In genomic region chr11:27467181-27467913, GRCh38 we compare ENCODE assay signal across 21 cellular contexts. TPM values are rescaled to one million over a fixed set of nuclear protein-coding genes. Genes with fewer than 3 reads are reported as not detected.
A peak's percentile ranks its signal among the peaks of the same experiment; 100 is the strongest.
DNase-seq lines count a peak whose midpoint lies in the region; ATAC-seq and TF ChIP-seq lines count a peak whose summit lies in the region.
"Had no signal": no experiment of that assay in that cellular context is flagged by ENCODE, and none has a peak within 500 bp of the region (broad histone marks: within the 10 kb centered on the region; RNA-seq: fewer than 3 reads in every experiment).

No MANE protein-coding gene starts in this region.

- no peaks in the 10 kb centered on the region for H3K36me3 ChIP-seq in PC-3 (ENCODE audit: low read depth, low read length)
- peaks cover 4% of the 10 kb centered on the region for H3K36me3 ChIP-seq in endodermal cell (ENCODE audit: control insufficient read depth, insufficient read depth, low read length)
- H3K36me3 ChIP-seq in mesenchymal stem cell (ENCODE audit: control insufficient read depth in 1 of 2, insufficient read depth in 2 of 2, low read depth in 1 of 2, low read length in 2 of 2), result no peaks in the 10 kb centered on the region
- H3K36me3 ChIP-seq in stomach, result no peaks in the 10 kb centered on the region
- H3K36me3 ChIP-seq: ascending aorta, left lung, right atrium auricular region had no signal

- H4K20me1 ChIP-seq in PC-3 (ENCODE audit: low read length), result no peaks in the 10 kb centered on the region

- H3K9me3 ChIP-seq in PC-3 (ENCODE audit: low read length), result no peaks in the 10 kb centered on the region
- no peaks in the 10 kb centered on the region for H3K9me3 ChIP-seq in endodermal cell (ENCODE audit: control insufficient read depth, low read length)
- no peaks in the 10 kb centered on the region for H3K9me3 ChIP-seq in mesenchymal stem cell (ENCODE audit: control insufficient read depth, low read length)
- H3K9me3 ChIP-seq in stomach, result no peaks in the 10 kb centered on the region
- H3K9me3 ChIP-seq: ascending aorta, left lung, right atrium auricular region had no signal

- no peaks in the 10 kb centered on the region for H3F3A ChIP-seq in PC-3 (ENCODE audit: low read length, unreplicated experiment)

- ATAC-seq in PC-3 (no peak), GM21786 (IDR thresholded peaks at IDR 0.05; ENCODE audit: unreplicated experiment) (no peak)
- ATAC-seq: K562 had no signal

- H3K79me2 ChIP-seq in PC-3 (ENCODE audit: low read length), result peaks cover 92% of the 10 kb centered on the region

- no peak for TF ChIP-seq CTCF in PC-3 (conservative IDR thresholded peaks at IDR 0.05; ENCODE audit: low read depth, low read length)
- no peak for TF ChIP-seq CTCF in endodermal cell (conservative IDR thresholded peaks at IDR 0.05)
- TF ChIP-seq CTCF in stomach (IDR thresholded peaks at IDR 0.05), result no peak

- no peaks in the 10 kb centered on the region for H3K9me3 Mint-ChIP-seq in endodermal cell
- no peaks in the 10 kb centered on the region for H3K9me3 Mint-ChIP-seq in activated CD4-positive, alpha-beta T cell treated with anti-CD3 and anti-CD28 coated beads, Interleukin-2, amount 10 ng/mL, durations not matched to agents 24 days and 14 days
- H3K9me3 Mint-ChIP-seq: dendritic cell treated with granulocyte-macrophage colony-stimulating factor and Interleukin-4, amounts not matched to agents 40 ng/mL and 50 ng/mL, for 4 days; naive B cell had no signal

- no peaks in the 10 kb centered on the region for H3K27me3 Mint-ChIP-seq in endodermal cell (ENCODE audit: insufficient read depth)
- H3K27me3 Mint-ChIP-seq in activated CD4-positive, alpha-beta T cell treated with anti-CD3 and anti-CD28 coated beads, Interleukin-2, amount 10 ng/mL, durations not matched to agents 24 days and 14 days, result peaks cover 39% of the 10 kb centered on the region

- no peak overlapping the region for H3K4me3 Mint-ChIP-seq in endodermal cell
- H3K4me3 Mint-ChIP-seq in activated CD4-positive, alpha-beta T cell treated with anti-CD3 and anti-CD28 coated beads, Interleukin-2, amount 10 ng/mL, durations not matched to agents 24 days and 14 days, result no peak overlapping the region
- H3K4me3 Mint-ChIP-seq: dendritic cell treated with granulocyte-macrophage colony-stimulating factor and Interleukin-4, amounts not matched to agents 40 ng/mL and 50 ng/mL, for 4 days had no signal

- no peak overlapping the region for H2BK5ac ChIP-seq in mesenchymal stem cell (ENCODE audit: low read depth, low read length, poor library complexity, severe bottlenecking)

- POLR2A ChIA-PET in PC-3 (lab: Charles Lee; ENCODE audit: unreplicated experiment), result no interaction called here

- H3K9ac ChIP-seq in PC-3 (ENCODE audit: low read length) (no peak overlapping the region), endodermal cell (ENCODE audit: extremely low read depth, low read length, poor library complexity, severe bottlenecking) (no peak overlapping the region), mesenchymal stem cell (ENCODE audit: low read length) (peak overlapping the region; percentile 28)

- peak overlapping the region; percentile 81 for H3K27ac ChIP-seq in PC-3 (ENCODE audit: low read length)
- H3K27ac ChIP-seq in endodermal cell (ENCODE audit: low read depth, low read length), result no peak overlapping the region
- H3K27ac ChIP-seq in mesenchymal stem cell (ENCODE audit: low read length, poor library complexity, severe bottlenecking), result peak overlapping the region; percentile 48
- H3K27ac ChIP-seq in stomach, result peak overlapping the region; percentile 14 to 87 (median 24)
- H3K27ac ChIP-seq: ascending aorta, left lung had no signal

- no peaks in the 10 kb centered on the region for H3K79me1 ChIP-seq in mesenchymal stem cell (replicated peaks; ENCODE audit: low read length, poor library complexity, severe bottlenecking)

- no peak overlapping the region for H2BK12ac ChIP-seq in mesenchymal stem cell (ENCODE audit: low read length in 2 of 2)

- no peak for TF ChIP-seq EP300 in stomach (IDR thresholded peaks at IDR 0.05)

- peaks cover 56% of the 10 kb centered on the region for H3K4me1 Mint-ChIP-seq in endodermal cell
- no peaks in the 10 kb centered on the region for H3K4me1 Mint-ChIP-seq in activated CD4-positive, alpha-beta T cell treated with anti-CD3 and anti-CD28 coated beads, Interleukin-2, amount 10 ng/mL, durations not matched to agents 24 days and 14 days

- H2BK120ac ChIP-seq in mesenchymal stem cell (ENCODE audit: low read depth, low read length), result no peak overlapping the region

- H4K8ac ChIP-seq in mesenchymal stem cell (ENCODE audit: low read length), result no peak overlapping the region

- CTCF ChIA-PET in PC-3 (lab: Charles Lee), result interaction anchor here (1.2 kb wide), 1 partner anchor 18 kb away, joined by 4 read pairs; no protein-coding TSS in a partner anchor

- TF ChIP-seq POLR2A in stomach (IDR thresholded peaks at IDR 0.05), result no peak

- H3K4me1 ChIP-seq in PC-3 (ENCODE audit: insufficient read depth, low read length), result peaks cover 72% of the 10 kb centered on the region
- H3K4me1 ChIP-seq in endodermal cell (ENCODE audit: control insufficient read depth, insufficient read depth, low read length), result peaks cover 11% of the 10 kb centered on the region
- H3K4me1 ChIP-seq in mesenchymal stem cell (ENCODE audit: control insufficient read depth, insufficient read depth, low read depth, low read length), result peaks cover 3% of the 10 kb centered on the region
- peaks cover 26 to 86% (median 55%) of the 10 kb centered on the region in 4 donors for H3K4me1 ChIP-seq in stomach

- H3K18ac ChIP-seq in mesenchymal stem cell (ENCODE audit: low read depth in 1 of 2, low read length in 2 of 2), result no peak overlapping the region

- H3K27ac Mint-ChIP-seq in endodermal cell, result no peak overlapping the region
- no peak overlapping the region for H3K27ac Mint-ChIP-seq in activated CD4-positive, alpha-beta T cell treated with anti-CD3 and anti-CD28 coated beads, Interleukin-2, amount 10 ng/mL, durations not matched to agents 24 days and 14 days
- H3K27ac Mint-ChIP-seq: dendritic cell treated with granulocyte-macrophage colony-stimulating factor and Interleukin-4, amounts not matched to agents 40 ng/mL and 50 ng/mL, for 4 days had no signal

- no peak overlapping the region for H2AFZ ChIP-seq in PC-3 (ENCODE audit: low read length)
- H2AFZ ChIP-seq in mesenchymal stem cell (ENCODE audit: low read depth, low read length), result no peak overlapping the region

- BruUV-seq in PC-3 (replicated peaks; lab: Mats Ljungman, UMichigan), result no TSS peak

- no peak for DNase-seq in PC-3
- DNase-seq in endodermal cell, result no peak
- no peak for DNase-seq in mesenchymal stem cell
- DNase-seq in stomach, result no peak
- DNase-seq in Kasumi-1 (lab: John Stamatoyannopoulos, UW), result no peak
- no peak for DNase-seq in activated CD4-positive, alpha-beta T cell treated with anti-CD3 and anti-CD28 coated beads, Interleukin-2, amount 10 ng/mL, durations not matched to agents 24 days and 14 days
- DNase-seq in germinal center (ENCODE audit: low spot score), result no peak
- DNase-seq: activated gamma-delta T cell treated with Interleukin-2 at 50 U/mL for 16 hours; AML-193; COR-L47; hippocampal formation; left lung; naive B cell; NCI-H1092 treated with DMSO at 0.1 percent for 48 hours; NCI-H748 treated with DMSO at 0.1 percent for 48 hours; stimulated activated CD4-positive, alpha-beta T cell treated with anti-CD3 and anti-CD28 coated beads, Interleukin-1b, Interleukin-23, amount 100 ng/mL, for 48 hours had no signal

- intact Hi-C loops in PC-3 (cut with micrococcal nuclease), result no loop called here
- intact Hi-C loops in stomach (cut with DNase I; ENCODE audit: low total_unique reads), result no loop called here
- intact Hi-C loops in activated CD4-positive, alpha-beta T cell treated with anti-CD3 and anti-CD28 coated beads, Interleukin-2, amount 10 ng/mL, durations not matched to agents 24 days and 14 days (cut with micrococcal nuclease), result no loop called here

- H4K91ac ChIP-seq in mesenchymal stem cell (ENCODE audit: low read length), result no peak overlapping the region

- H3K23ac ChIP-seq in mesenchymal stem cell (ENCODE audit: low read length in 2 of 2), result no peak overlapping the region

- peak overlapping the region; percentile 85 for H2AK5ac ChIP-seq in mesenchymal stem cell (ENCODE audit: low read length, severe bottlenecking)

- H3K4me2 ChIP-seq in PC-3 (ENCODE audit: low read length), result peak overlapping the region; percentile 94
- no peak overlapping the region for H3K4me2 ChIP-seq in mesenchymal stem cell (ENCODE audit: low read length, poor library complexity, severe bottlenecking)

- H3K9me2 ChIP-seq in PC-3 (replicated peaks; ENCODE audit: low read length), result no peaks in the 10 kb centered on the region

- no peak overlapping the region for H2BK15ac ChIP-seq in mesenchymal stem cell (ENCODE audit: low read depth, poor library complexity, severe bottlenecking)

- H3K36me3 Mint-ChIP-seq in endodermal cell (ENCODE audit: low read depth), result peaks cover 11% of the 10 kb centered on the region
- H3K36me3 Mint-ChIP-seq in activated CD4-positive, alpha-beta T cell treated with anti-CD3 and anti-CD28 coated beads, Interleukin-2, amount 10 ng/mL, durations not matched to agents 24 days and 14 days (ENCODE audit: low read depth), result no peaks in the 10 kb centered on the region

- 96 to 98% methylated on average over 6 to 9 of the region's 13 CpGs for WGBS in endodermal cell (ENCODE audit: insufficient coverage in 1 of 2, insufficient read length in 1 of 2), 2 experiments
- WGBS in mesenchymal stem cell, result 100% methylated on average over 6 of the region's 13 CpGs
- WGBS in stomach, 5 donors, result 86 to 90% (median 88%) methylated on average over 13 of the region's 13 CpGs

- H3K27me3 ChIP-seq in PC-3 (ENCODE audit: low read length), result no peaks in the 10 kb centered on the region
- no peaks in the 10 kb centered on the region for H3K27me3 ChIP-seq in endodermal cell (ENCODE audit: control insufficient read depth, insufficient read depth, low read length, poor library complexity, severe bottlenecking)
- no peaks in the 10 kb centered on the region for H3K27me3 ChIP-seq in mesenchymal stem cell (ENCODE audit: control insufficient read depth in 1 of 2, insufficient read depth in 1 of 2, low read length in 2 of 2)
- no peaks in the 10 kb centered on the region for H3K27me3 ChIP-seq in stomach
- H3K27me3 ChIP-seq: ascending aorta, right atrium auricular region had no signal

- no peak overlapping the region for H3K14ac ChIP-seq in mesenchymal stem cell (ENCODE audit: low read length in 2 of 2)

- no peak overlapping the region for H3K4ac ChIP-seq in mesenchymal stem cell (ENCODE audit: low read depth in 1 of 2, low read length in 2 of 2)

- peak overlapping the region; percentile 81; the same call in 1 of the 2 replicates for H3K4me3 ChIP-seq in PC-3 (ENCODE audit: low read length)
- H3K4me3 ChIP-seq in endodermal cell (ENCODE audit: low read length), result peak overlapping the region; percentile 3
- H3K4me3 ChIP-seq in mesenchymal stem cell (ENCODE audit: insufficient read depth in 1 of 2, low read depth in 1 of 2, low read length in 2 of 2), result no peak overlapping the region
- no peak overlapping the region for H3K4me3 ChIP-seq in stomach
- H3K4me3 ChIP-seq: ascending aorta, K562, left lung, right atrium auricular region had no signal

RNA-seq across cellular contexts. Expression of gene LGR4, which starts 5.2 kb away (rescaled TPM):
- total RNA-seq in PC-3 (2014; rRNA removed) (13.5 and 14.5 TPM in 2 replicates), endodermal cell (10 to 100 TPM; 73.7 to 75.6 TPM), stomach (100 to 1,000 TPM in 1 of 5 donors, 10 to 100 TPM in 4; 29.2 to 236 (median 57.9) TPM)
- polyA plus RNA-seq in endodermal cell (2013, experiment 1 of 2), result 58.3 TPM
- 53.9 TPM for polyA plus RNA-seq in endodermal cell (2013, experiment 2 of 2)
- 9.9 TPM for polyA plus RNA-seq in mesenchymal stem cell (2013, experiment 1 of 2)
- 10.9 TPM for polyA plus RNA-seq in mesenchymal stem cell (2013, experiment 2 of 2)
- 1 to 10 TPM; 5.6 to 7.6 (median 6.6) TPM for polyA plus RNA-seq in stomach
- not detected in 2 replicates for total RNA-seq in activated CD4-positive, alpha-beta T cell treated with anti-CD3 and anti-CD28 coated beads, Interleukin-2, amount 10 ng/mL, durations not matched to agents 24 days and 14 days

RNA-seq across cellular contexts. Expression of gene LIN7C, which starts 39.2 kb away (rescaled TPM):
- 21.7 and 26.6 TPM in 2 replicates for total RNA-seq in PC-3 (2014; rRNA removed)
- 10 to 100 TPM; 28.3 to 39.6 TPM for total RNA-seq in endodermal cell
- polyA plus RNA-seq in endodermal cell (2013, experiment 1 of 2), result 18.2 TPM
- 18.9 TPM for polyA plus RNA-seq in endodermal cell (2013, experiment 2 of 2)
- polyA plus RNA-seq in mesenchymal stem cell (2013, experiment 1 of 2), result 15.5 TPM
- polyA plus RNA-seq in mesenchymal stem cell (2013, experiment 2 of 2), result 16.2 TPM
- 100 to 1,000 TPM in 1 of 5 donors, 10 to 100 TPM in 4; 12.7 to 106 (median 29.9) TPM for total RNA-seq in stomach
- polyA plus RNA-seq in stomach, result 1 to 10 TPM; 7.2 to 9.0 (median 7.8) TPM
- 35.9 and 36.4 TPM in 2 replicates for total RNA-seq in activated CD4-positive, alpha-beta T cell treated with anti-CD3 and anti-CD28 coated beads, Interleukin-2, amount 10 ng/mL, durations not matched to agents 24 days and 14 days

Comparison
In these comparisons a context has a peak if more than half of its experiments do, and no peak if none do; other contexts are left out.
1. H3K4me3 ChIP-seq: peak in PC-3 (single experiment) and endodermal cell (single experiment); none in mesenchymal stem cell (0 of 2) and stomach (0 of 4).
2. RNA of gene LGR4, which starts 5.2 kb away (total RNA-seq): 73.7 to 75.6 TPM in endodermal cell, 29.2 to 236 TPM in stomach and 13.5 to 14.5 TPM in PC-3; not detected in activated CD4-positive, alpha-beta T cell treated with anti-CD3 and anti-CD28 coated beads, Interleukin-2, amount 10 ng/mL, durations not matched to agents 24 days and 14 days; every median in the first group is over 10 times any median in the second.